1 cellular context compared by ENCODE assay signal in genomic region chr10:75207868-75208167, GRCh38.
TF ChIP-seq lines count a peak whose summit lies in the region.

No MANE protein-coding gene starts in this region.

TF ChIP-seq in HepG2, 621 proteins besides CTCF, POLR2A, EP300 and RAD21:
- TF ChIP-seq ZNF205 (CRISPR knock-in tag; IDR thresholded peaks at IDR 0.05) (peak; percentile 93), RCOR2 (CRISPR knock-in tag; IDR thresholded peaks at IDR 0.05) (peak; percentile 21; the same call in 1 of the 2 replicates), ZNF292 (CRISPR knock-in tag; IDR thresholded peaks at IDR 0.05; ENCODE audit: borderline replicate concordance, low read depth) (no peak), ZNF160 (CRISPR knock-in tag; IDR thresholded peaks at IDR 0.05) (no peak), SKI (IDR thresholded peaks at IDR 0.05; ENCODE audit: partially characterized antibody) (no peak), TCF7 (IDR thresholded peaks at IDR 0.05; ENCODE audit: low read depth) (0 out of 2 replicates have a peak, but pooled peaks have one; percentile 12), FOXP1 (IDR thresholded peaks at IDR 0.05) (no peak), FOXP1 (CRISPR knock-in tag; IDR thresholded peaks at IDR 0.05) (peak; percentile 32; the same call in 1 of the 2 replicates), ASH2L (IDR thresholded peaks at IDR 0.05; ENCODE audit: insufficient read length, low read depth, low read length) (peak; percentile 46), LCORL (IDR thresholded peaks at IDR 0.05) (no peak), LCORL (CRISPR knock-in tag; IDR thresholded peaks at IDR 0.05) (0 out of 2 replicates have a peak, but pooled peaks have one; percentile 15), ZBTB4 (CRISPR knock-in tag; IDR thresholded peaks at IDR 0.05; ENCODE audit: borderline replicate concordance) (no peak), ZNF407 (CRISPR knock-in tag; IDR thresholded peaks at IDR 0.05; ENCODE audit: not compliant biosample characterization) (no peak), ZBTB3 (CRISPR knock-in tag; IDR thresholded peaks at IDR 0.05; ENCODE audit: borderline replicate concordance, low read depth) (no peak), ZNF724P (CRISPR knock-in tag; IDR thresholded peaks at IDR 0.05; ENCODE audit: borderline replicate concordance) (no peak), SAP130 (CRISPR knock-in tag; IDR thresholded peaks at IDR 0.05; ENCODE audit: low read depth) (0 out of 2 replicates have a peak, but pooled peaks have one; percentile 3), PAWR (CRISPR knock-in tag; IDR thresholded peaks at IDR 0.05; ENCODE audit: borderline replicate concordance) (no peak), ATF7-NPFF (CRISPR knock-in tag; IDR thresholded peaks at IDR 0.05; ENCODE audit: low read depth) (no peak), ZNF761 (CRISPR knock-in tag; conservative IDR thresholded peaks at IDR 0.05) (no peak), ZNF446 (CRISPR knock-in tag; IDR thresholded peaks at IDR 0.05) (no peak), GATAD2A (CRISPR knock-in tag; IDR thresholded peaks at IDR 0.05) (0 out of 2 replicates have a peak, but pooled peaks have one; percentile 20), NCOR1 (IDR thresholded peaks at IDR 0.05; ENCODE audit: borderline replicate concordance, low read length) (peak; percentile 37; the same call in 1 of the 2 replicates), ZBTB44 (CRISPR knock-in tag; IDR thresholded peaks at IDR 0.05) (no peak), NONO (IDR thresholded peaks at IDR 0.05) (no peak), NONO (CRISPR knock-in tag; conservative IDR thresholded peaks at IDR 0.05) (no peak), HDAC6 (IDR thresholded peaks at IDR 0.05; ENCODE audit: low read depth, low read length) (no peak), BCL3 (CRISPR knock-in tag; IDR thresholded peaks at IDR 0.05) (no peak), ZBTB10 (CRISPR knock-in tag; IDR thresholded peaks at IDR 0.05; ENCODE audit: borderline replicate concordance) (no peak), ZNF605 (CRISPR knock-in tag; IDR thresholded peaks at IDR 0.05) (no peak), NR0B2 (CRISPR knock-in tag; IDR thresholded peaks at IDR 0.05) (no peak), ZNF335 (CRISPR knock-in tag; IDR thresholded peaks at IDR 0.05) (0 out of 2 replicates have a peak, but pooled peaks have one; percentile 44)
